ENCODE assay signal across 3 cellular contexts in genomic region chr12:112421363-112421762, GRCh38.
TF ChIP-seq lines count a peak whose summit lies in the region.

No MANE protein-coding gene starts in this region.

TF ChIP-seq in SK-N-SH, 30 proteins besides CTCF, POLR2A, EP300 and RAD21:
- no peak for TF ChIP-seq JUND (IDR thresholded peaks at IDR 0.05)
- no peak for TF ChIP-seq MEF2A (IDR thresholded peaks at IDR 0.05; ENCODE audit: borderline replicate concordance, low read depth)
- no peak for TF ChIP-seq NFIC (IDR thresholded peaks at IDR 0.05; ENCODE audit: borderline replicate concordance)
- TF ChIP-seq IRF3 (IDR thresholded peaks at IDR 0.05; ENCODE audit: low read depth, low read length) = no peak
- TF ChIP-seq POLR2AphosphoS5 (IDR thresholded peaks at IDR 0.05; ENCODE audit: low read depth, low read length) = no peak
- TF ChIP-seq CHD2 (IDR thresholded peaks at IDR 0.05; ENCODE audit: low read length, partially characterized antibody) = no peak
- TF ChIP-seq ZBTB33 (IDR thresholded peaks at IDR 0.05; ENCODE audit: borderline replicate concordance, low read depth) = no peak

TF ChIP-seq in SK-N-SH treated with all-trans-retinoic acid at 6 μM for 48 hours, 23 proteins besides CTCF, POLR2A, EP300 and RAD21:
- TF ChIP-seq PPARA (CRISPR knock-in tag; IDR thresholded peaks at IDR 0.05; ENCODE audit: borderline replicate concordance) (no peak), ISL1 (CRISPR knock-in tag; IDR thresholded peaks at IDR 0.05) (no peak), CREB5 (CRISPR knock-in tag; IDR thresholded peaks at IDR 0.05; ENCODE audit: low read depth) (no peak), GLIS3 (CRISPR knock-in tag; IDR thresholded peaks at IDR 0.05) (no peak), ZNF70 (CRISPR knock-in tag; IDR thresholded peaks at IDR 0.05) (no peak), POU6F1 (CRISPR knock-in tag; IDR thresholded peaks at IDR 0.05; ENCODE audit: borderline replicate concordance, low read depth) (no peak), TOX (CRISPR knock-in tag; IDR thresholded peaks at IDR 0.05; ENCODE audit: borderline replicate concordance) (no peak), SNAI2 (CRISPR knock-in tag; IDR thresholded peaks at IDR 0.05) (no peak), BACH2 (CRISPR knock-in tag; IDR thresholded peaks at IDR 0.05; ENCODE audit: borderline replicate concordance) (no peak), ESRRG (CRISPR knock-in tag; IDR thresholded peaks at IDR 0.05) (no peak), ARNTL (CRISPR knock-in tag; IDR thresholded peaks at IDR 0.05; ENCODE audit: borderline replicate concordance, low read depth) (no peak), TSHZ2 (CRISPR knock-in tag; IDR thresholded peaks at IDR 0.05) (no peak), CSDC2 (CRISPR knock-in tag; IDR thresholded peaks at IDR 0.05) (no peak), ZC3H10 (CRISPR knock-in tag; IDR thresholded peaks at IDR 0.05) (no peak), TCF4 (CRISPR knock-in tag; IDR thresholded peaks at IDR 0.05; ENCODE audit: borderline replicate concordance) (no peak), ZNF8 (CRISPR knock-in tag; IDR thresholded peaks at IDR 0.05) (no peak)

TF ChIP-seq in GM12878, 131 proteins besides CTCF, POLR2A, EP300 and RAD21:
- TF ChIP-seq ZNF24 (IDR thresholded peaks at IDR 0.05) (no peak), CBX3 (IDR thresholded peaks at IDR 0.05; ENCODE audit: borderline replicate concordance, low read depth) (no peak), SKIL (IDR thresholded peaks at IDR 0.05; ENCODE audit: low read depth, poor library complexity, severe bottlenecking) (no peak), NFXL1 (IDR thresholded peaks at IDR 0.05; ENCODE audit: borderline replicate concordance) (no peak), CUX1 (IDR thresholded peaks at IDR 0.05; ENCODE audit: insufficient replicate concordance, low read depth, low read length) (no peak), GATAD2B (conservative IDR thresholded peaks at IDR 0.05; ENCODE audit: low read depth) (no peak), BACH1 (IDR thresholded peaks at IDR 0.05; ENCODE audit: borderline replicate concordance) (no peak), SUPT20H (IDR thresholded peaks at IDR 0.05; ENCODE audit: borderline replicate concordance, control insufficient read depth, low read depth, low read length) (no peak), CBFB (IDR thresholded peaks at IDR 0.05; ENCODE audit: low read depth) (no peak)
